Comparison of ENCODE assay signal across 21 cellular contexts in the genomic region with DNA sequence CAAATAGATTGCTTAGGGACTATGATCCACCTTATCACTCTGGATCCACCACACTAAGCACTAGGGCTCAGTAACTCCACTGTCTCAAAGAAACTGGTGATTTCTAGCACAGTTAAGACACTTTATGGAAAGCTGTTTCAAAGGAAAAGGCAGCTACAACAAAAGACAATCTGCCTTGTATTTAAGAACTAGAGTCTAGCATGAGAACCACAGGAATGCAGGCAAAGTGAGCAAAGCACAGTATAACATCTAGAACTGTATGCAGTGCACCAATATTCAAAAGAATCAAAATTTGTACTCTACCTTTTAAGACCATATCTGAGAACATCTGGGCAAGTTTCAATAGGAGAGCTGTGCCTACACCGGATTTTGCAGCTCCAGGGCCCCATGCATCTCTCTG. TPM values are rescaled to one million over a fixed set of nuclear protein-coding genes. Genes with fewer than 3 reads are reported as not detected.
DNase-seq lines count a peak whose midpoint lies in the region; ATAC-seq and TF ChIP-seq lines count a peak whose summit lies in the region.
"Had no signal": no experiment of that assay in that cellular context is flagged by ENCODE, and none has a peak within 500 bp of the region (broad histone marks: within the 10 kb centered on the region; RNA-seq: fewer than 3 reads in every experiment).

No MANE protein-coding gene starts in this region.

- peaks cover 60% of the 10 kb centered on the region for H3K36me3 Mint-ChIP-seq in activated naive CD4-positive, alpha-beta T cell treated with anti-CD3 and anti-CD28 coated beads, Interleukin-2, amount 10 ng/mL, durations not matched to agents 7 days and 5 days
- H3K36me3 Mint-ChIP-seq in T-helper 17 cell (ENCODE audit: low read depth): peaks cover 12% of the 10 kb centered on the region

- TF ChIP-seq CTCF in brain microvascular endothelial cell (IDR thresholded peaks at IDR 0.05; ENCODE audit: low read depth, low read length, missing control alignments): no peak
- TF ChIP-seq CTCF in OCI-LY7 (conservative IDR thresholded peaks at IDR 0.05; ENCODE audit: low read length): no peak

- H3K4me3 ChIP-seq in brain microvascular endothelial cell (ENCODE audit: low read depth, low read length) (no peak overlapping the region), OCI-LY7 (ENCODE audit: low read depth, low read length, poor library complexity, severe bottlenecking) (no peak overlapping the region)
- H3K4me3 ChIP-seq: left ventricle myocardium inferior, sigmoid colon, SK-N-MC had no signal

- no peak overlapping the region for H2AFZ ChIP-seq in OCI-LY7 (ENCODE audit: low read length)

- ATAC-seq in T-helper 17 cell (no peak), GM21786 (IDR thresholded peaks at IDR 0.05; ENCODE audit: unreplicated experiment) (no peak), HG02642 (IDR thresholded peaks at IDR 0.05; ENCODE audit: poor library complexity, unreplicated experiment) (no peak)
- ATAC-seq: HCT116 had no signal

- no peaks in the 10 kb centered on the region for H3K9me3 ChIP-seq in T-helper 17 cell (ENCODE audit: control insufficient read depth, low read length, poor library complexity, severe bottlenecking)
- H3K9me3 ChIP-seq in OCI-LY7 (ENCODE audit: low read length): no peaks in the 10 kb centered on the region
- H3K9me3 ChIP-seq: left ventricle myocardium inferior, sigmoid colon had no signal

- DNase-seq in activated naive CD4-positive, alpha-beta T cell treated with anti-CD3 and anti-CD28 coated beads, Interleukin-2, amount 10 ng/mL, durations not matched to agents 7 days and 5 days: no peak
- no peak for DNase-seq in activated naive CD4-positive, alpha-beta T cell treated with anti-CD3 and anti-CD28 coated beads, Interleukin-2, amount 50 U/mL, for 16 hours
- DNase-seq in T-helper 17 cell: no peak
- DNase-seq in brain microvascular endothelial cell: no peak
- no peak for DNase-seq in OCI-LY7 (ENCODE audit: low spot score)
- DNase-seq: activated B cell treated with CpG ODN at 0.5 μM for 24 hours; CD4-positive, alpha-beta T cell; DMS 273 treated with DMSO at 0.1 percent for 48 hours; foreskin fibroblast; KG1; left ventricle myocardium inferior; NCI-H1694 treated with DMSO at 0.1 percent for 48 hours; NCI-H2227 treated with DMSO at 0.1 percent for 48 hours; posterior cingulate gyrus; sigmoid colon had no signal

- in situ Hi-C loops in brain microvascular endothelial cell (cut with HindIII; ENCODE audit: low pct_ligation_motif_present, low sequenced_read_pairs): no loop called here

- CTCF ChIA-PET in activated naive CD4-positive, alpha-beta T cell treated with anti-CD3 and anti-CD28 coated beads, Interleukin-2, amount 10 ng/mL, durations not matched to agents 7 days and 5 days (lab: Charles Lee): interaction anchor here (1.1 to 5.4 kb wide), 2 partner anchors 9 to 10 kb away, joined by 3 to 49 read pairs; no protein-coding TSS in a partner anchor
- CTCF ChIA-PET in OCI-LY7 (lab: Charles Lee; ENCODE audit: unreplicated experiment): no interaction called here

- peak overlapping the region; percentile 33 for H3K27ac ChIP-seq in brain microvascular endothelial cell
- no peak overlapping the region for H3K27ac ChIP-seq in OCI-LY7 (ENCODE audit: low read depth, low read length, poor library complexity, severe bottlenecking)
- H3K27ac ChIP-seq: epithelial cell of prostate, left ventricle myocardium inferior, RWPE1, sigmoid colon, SK-N-MC had no signal

- H3K36me3 ChIP-seq in brain microvascular endothelial cell (replicated peaks): peaks cover 54% of the 10 kb centered on the region
- peaks cover 99% of the 10 kb centered on the region for H3K36me3 ChIP-seq in OCI-LY7 (ENCODE audit: insufficient read depth, low read length)

- H3K9me3 Mint-ChIP-seq in activated naive CD4-positive, alpha-beta T cell treated with anti-CD3 and anti-CD28 coated beads, Interleukin-2, amount 10 ng/mL, durations not matched to agents 7 days and 5 days: no peaks in the 10 kb centered on the region
- H3K9me3 Mint-ChIP-seq: activated B cell treated with CpG ODN at 0.5 μM for 24 hours; CD4-positive, alpha-beta T cell had no signal

- H4K20me1 ChIP-seq in OCI-LY7 (ENCODE audit: insufficient read depth, low read length): no peaks in the 10 kb centered on the region

- H3K9me2 ChIP-seq in OCI-LY7 (ENCODE audit: insufficient read depth, low read length): no peaks in the 10 kb centered on the region

- H3K4me3 Mint-ChIP-seq in activated naive CD4-positive, alpha-beta T cell treated with anti-CD3 and anti-CD28 coated beads, Interleukin-2, amount 10 ng/mL, durations not matched to agents 7 days and 5 days: no peak overlapping the region
- H3K4me3 Mint-ChIP-seq in T-helper 17 cell: no peak overlapping the region
- H3K4me3 Mint-ChIP-seq: activated B cell treated with CpG ODN at 0.5 μM for 24 hours; CD4-positive, alpha-beta T cell had no signal

- POLR2A ChIA-PET in OCI-LY7 (lab: Charles Lee): interaction anchor here (0.5 to 1.0 kb wide), 4 partner anchors 11 to 356 kb away, joined by 3 to 6 read pairs (median 4); no protein-coding TSS in a partner anchor

- H3K4me2 ChIP-seq in OCI-LY7 (ENCODE audit: low read length): no peak overlapping the region

- H3K4me1 ChIP-seq in OCI-LY7 (ENCODE audit: insufficient read depth, low read length, poor library complexity, severe bottlenecking): no peaks in the 10 kb centered on the region
- H3K4me1 ChIP-seq: left ventricle myocardium inferior, sigmoid colon had no signal

- intact Hi-C loops in OCI-LY7 (cut with micrococcal nuclease; ENCODE audit: unreplicated experiment): no loop called here

- peak overlapping the region; percentile 15 for H3K27ac Mint-ChIP-seq in activated naive CD4-positive, alpha-beta T cell treated with anti-CD3 and anti-CD28 coated beads, Interleukin-2, amount 10 ng/mL, durations not matched to agents 7 days and 5 days
- H3K27ac Mint-ChIP-seq in T-helper 17 cell: peak overlapping the region; percentile 83
- H3K27ac Mint-ChIP-seq: activated B cell treated with CpG ODN at 0.5 μM for 24 hours had no signal

- H3K27me3 ChIP-seq in brain microvascular endothelial cell (replicated peaks): no peaks in the 10 kb centered on the region
- H3K27me3 ChIP-seq: sigmoid colon had no signal

- no TSS peak for BruUV-seq in OCI-LY7 (replicated peaks; lab: Mats Ljungman, UMichigan)

- no peaks in the 10 kb centered on the region for H3K79me2 ChIP-seq in OCI-LY7 (ENCODE audit: insufficient read depth, low read depth, low read length)

- no peaks in the 10 kb centered on the region for H3K4me1 Mint-ChIP-seq in activated naive CD4-positive, alpha-beta T cell treated with anti-CD3 and anti-CD28 coated beads, Interleukin-2, amount 10 ng/mL, durations not matched to agents 7 days and 5 days
- peaks cover 5% of the 10 kb centered on the region for H3K4me1 Mint-ChIP-seq in T-helper 17 cell
- H3K4me1 Mint-ChIP-seq: activated B cell treated with CpG ODN at 0.5 μM for 24 hours had no signal

- H3K27me3 Mint-ChIP-seq in activated naive CD4-positive, alpha-beta T cell treated with anti-CD3 and anti-CD28 coated beads, Interleukin-2, amount 10 ng/mL, durations not matched to agents 7 days and 5 days: no peaks in the 10 kb centered on the region
- no peaks in the 10 kb centered on the region for H3K27me3 Mint-ChIP-seq in T-helper 17 cell
- H3K27me3 Mint-ChIP-seq: activated B cell treated with CpG ODN at 0.5 μM for 24 hours; CD4-positive, alpha-beta T cell had no signal

RNA-seq across cellular contexts. Expression of a gene that starts 17.9 kb away (rescaled TPM):
- total RNA-seq in T-helper 17 cell: 100 to 1,000 TPM; 218 to 221 TPM
- total RNA-seq in OCI-LY7 (2014; rRNA removed; shearing (Covaris generic)): 127 and 129 TPM in 2 replicates
- total RNA-seq in OCI-LY7 (2022): 160 and 236 TPM in 2 replicates
